18 cellular contexts compared by ENCODE assay signal in genomic region chr17:77217566-77217965, GRCh38.
"Had no signal": no experiment of that assay in that cellular context is flagged by ENCODE, and none has a peak within 500 bp of the region (broad histone marks: within the 10 kb centered on the region; RNA-seq: fewer than 3 reads in every experiment).

No MANE protein-coding gene starts in this region.

- ATAC-seq: activated CD8-positive, alpha-beta T cell treated with anti-CD3 and anti-CD28 coated beads, Interleukin-2, amount 10 ng/mL, durations not matched to agents 7 days and 5 days; activated naive CD4-positive, alpha-beta T cell treated with anti-CD3 and anti-CD28 coated beads, Interleukin-2, amount 50 U/mL, for 72 hours; effector memory CD8-positive, alpha-beta T cell had no signal

- H3K27ac ChIP-seq: epithelial cell of prostate had no signal

- DNase-seq: activated B cell treated with CpG ODN at 0.5 μM for 24 hours; activated CD4-positive, alpha-beta T cell treated with anti-CD3 and anti-CD28 coated beads for 48 hours; activated CD8-positive, alpha-beta memory T cell treated with anti-CD3 and anti-CD28 coated beads, Interleukin-2, amount 50 U/mL, for 4 hours; activated CD8-positive, alpha-beta T cell treated with anti-CD3 and anti-CD28 coated beads, Interleukin-2, amount 10 ng/mL, durations not matched to agents 7 days and 5 days; activated effector memory CD4-positive, alpha-beta T cell treated with anti-CD3 and anti-CD28 coated beads, Interleukin-2, amount 50 U/mL, for 16 hours; activated T-cell treated with anti-CD3 and anti-CD28 coated beads, Interleukin-2, amount 50 U/mL, for 48 hours; effector memory CD8-positive, alpha-beta T cell; head of caudate nucleus; immature natural killer cell; mammary epithelial cell; naive B cell; retina; stimulated activated CD4-positive, alpha-beta T cell treated with anti-CD3 and anti-CD28 coated beads, Interleukin-15, amount 100 ng/mL, for 24 hours; stimulated activated CD4-positive, alpha-beta T cell treated with anti-CD3 and anti-CD28 coated beads, Interleukin-4, amount 100 ng/mL, for 1 hour; stimulated activated naive CD4-positive, alpha-beta T cell; T-helper 2 cell had no signal
